Comparison of ENCODE assay signal across 32 cellular contexts in genomic region chr6:20723236-20723635, GRCh38.
"Had no signal": no experiment of that assay in that cellular context is flagged by ENCODE, and none has a peak within 500 bp of the region (broad histone marks: within the 10 kb centered on the region; RNA-seq: fewer than 3 reads in every experiment).

No MANE protein-coding gene starts in this region.

- H3K4me1 ChIP-seq: adrenal gland, Peyer's patch, SJSA1 had no signal

- H3K9me3 ChIP-seq: adrenal gland, Peyer's patch, SJSA1, SK-N-SH had no signal

- ATAC-seq: activated naive CD4-positive, alpha-beta T cell treated with anti-CD3 and anti-CD28 coated beads, Interleukin-2, amount 50 U/mL, for 72 hours; activated T-cell treated with anti-CD3 and anti-CD28 coated beads, Interleukin-2, amount 50 U/mL, for 72 hours; PC-3 had no signal

- H3K9me3 Mint-ChIP-seq: activated T-cell treated with anti-CD3 and anti-CD28 coated beads, Interleukin-2, amount 50 U/mL, for 72 hours; activated T-helper 17 cell treated with anti-CD3 and anti-CD28 coated beads, Interleukin-2, amount 50 U/mL, for 72 hours; T-helper 1 cell treated with Interleukin-12 subunit alpha and Interleukin-12 subunit beta and Interleukin-4 antibody, amounts not matched to agents 30 μg/mL and 1 μg/mL, for 36 hours had no signal

- H3K4me3 Mint-ChIP-seq: activated CD4-positive, alpha-beta memory T cell treated with anti-CD3 and anti-CD28 coated beads, Interleukin-2, amount 10 ng/mL, durations not matched to agents 7 days and 5 days; activated T-helper 17 cell treated with anti-CD3 and anti-CD28 coated beads, Interleukin-2, amount 50 U/mL, for 72 hours; brain; T-helper 1 cell treated with Interleukin-12 subunit alpha and Interleukin-12 subunit beta and Interleukin-4 antibody, amounts not matched to agents 30 μg/mL and 1 μg/mL, for 36 hours; T-helper 2 cell treated with Interferon-gamma antibody and Interleukin-4, amounts not matched to agents 5 μg/mL and 100 μg/mL, for 36 hours had no signal

- H3K27me3 Mint-ChIP-seq: activated CD4-positive, alpha-beta memory T cell treated with anti-CD3 and anti-CD28 coated beads, Interleukin-2, amount 10 ng/mL, durations not matched to agents 7 days and 5 days; activated T-helper 17 cell treated with anti-CD3 and anti-CD28 coated beads, Interleukin-2, amount 50 U/mL, for 72 hours; brain had no signal

- FAIRE-seq: bronchial epithelial cell, TTC549 had no signal

- H3K9ac ChIP-seq: KMS-11, SK-N-SH had no signal

- H3K27me3 ChIP-seq: adrenal gland, Peyer's patch, SJSA1 had no signal

- H3K4me2 ChIP-seq: SK-N-SH had no signal

- DNase-seq: activated CD4-positive, alpha-beta memory T cell treated with anti-CD3 and anti-CD28 coated beads, Interleukin-2, amount 10 ng/mL, durations not matched to agents 7 days and 5 days; activated CD4-positive, alpha-beta T cell treated with anti-CD3 and anti-CD28 coated beads for 1 hour; activated CD4-positive, alpha-beta T cell treated with anti-CD3 and anti-CD28 coated beads for 48 hours; activated CD8-positive, alpha-beta memory T cell treated with anti-CD3 and anti-CD28 coated beads for 24 hours; activated effector memory CD4-positive, alpha-beta T cell treated with anti-CD3 and anti-CD28 coated beads, Interleukin-2, amount 50 U/mL, for 16 hours; activated naive CD4-positive, alpha-beta T cell treated with Interleukin-2 at 50 U/mL for 16 hours; activated T-cell treated with anti-CD3 and anti-CD28 coated beads, Interleukin-2, amount 50 U/mL, for 1 hour; activated T-cell treated with anti-CD3 and anti-CD28 coated beads, Interleukin-2, amount 50 U/mL, for 72 hours; adrenal gland; anterior cingulate cortex; MM.1S; MV-4-11; NCI-H1092; NCI-H1436 treated with DMSO at 0.1 percent for 48 hours; NCI-H1694 treated with DMSO at 0.1 percent for 48 hours; NCI-H2029; NCI-H345; NCI-H524 treated with DMSO at 0.1 percent for 48 hours; PC-3; Peyer's patch; RPMI8226; SHP77 treated with DMSO at 0.1 percent for 48 hours; SK-N-SH had no signal

- H3K27ac Mint-ChIP-seq: activated CD4-positive, alpha-beta memory T cell treated with anti-CD3 and anti-CD28 coated beads, Interleukin-2, amount 10 ng/mL, durations not matched to agents 7 days and 5 days; activated T-cell treated with anti-CD3 and anti-CD28 coated beads, Interleukin-2, amount 50 U/mL, for 72 hours; brain; T-helper 1 cell treated with Interleukin-12 subunit alpha and Interleukin-12 subunit beta and Interleukin-4 antibody, amounts not matched to agents 30 μg/mL and 1 μg/mL, for 36 hours; T-helper 2 cell treated with Interferon-gamma antibody and Interleukin-4, amounts not matched to agents 5 μg/mL and 100 μg/mL, for 36 hours had no signal

- H3K36me3 ChIP-seq: adrenal gland, SJSA1 had no signal

- H3K4me3 ChIP-seq: adrenal gland, Peyer's patch, SJSA1 had no signal

- H3K27ac ChIP-seq: adrenal gland, Peyer's patch, SJSA1 had no signal
